In genomic region chr3:120173056-120173675, GRCh38 we compare ENCODE assay signal across 16 cellular contexts.
DNase-seq lines count a peak whose midpoint lies in the region; ATAC-seq and TF ChIP-seq lines count a peak whose summit lies in the region.
"Had no signal": no experiment of that assay in that cellular context is flagged by ENCODE, and none has a peak within 500 bp of the region (broad histone marks: within the 10 kb centered on the region; RNA-seq: fewer than 3 reads in every experiment).

No MANE protein-coding gene starts in this region.

- H2BK15ac ChIP-seq in H9 (ENCODE audit: low read depth, low read length): no peak overlapping the region

- no peak overlapping the region for H2BK5ac ChIP-seq in H9 (ENCODE audit: insufficient read length, low read length)

- no peaks in the 10 kb centered on the region for H3K79me1 ChIP-seq in H9 (ENCODE audit: insufficient read depth, low read depth, low read length, poor library complexity, severe bottlenecking)

- H3K36me3 ChIP-seq in GM23248 (ENCODE audit: low read depth): no peaks in the 10 kb centered on the region
- no peaks in the 10 kb centered on the region for H3K36me3 ChIP-seq in SK-N-SH (replicated peaks in 1 of 2; ENCODE audit: control insufficient read depth in 1 of 2, insufficient read depth in 2 of 2, low read length in 1 of 2)
- H3K36me3 ChIP-seq: HAP-1 had no signal

- no peak overlapping the region for H4K8ac ChIP-seq in H9 (replicated peaks; ENCODE audit: insufficient read length, low read depth, low read length)

- no peaks in the 10 kb centered on the region for H3K27me3 ChIP-seq in GM23248 (replicated peaks; ENCODE audit: insufficient read depth)
- H3K27me3 ChIP-seq in H9 (ENCODE audit: insufficient read depth, low read length): no peaks in the 10 kb centered on the region
- H3K27me3 ChIP-seq in SK-N-SH (ENCODE audit: insufficient read depth): no peaks in the 10 kb centered on the region

- H3K27ac Mint-ChIP-seq in H9: no peak overlapping the region
- H3K27ac Mint-ChIP-seq: B cell; CD4-positive, alpha-beta T cell had no signal

- H3K27ac ChIP-seq in GM23248: no peak overlapping the region
- no peak overlapping the region for H3K27ac ChIP-seq in H9 (ENCODE audit: insufficient read length, low read depth, low read length)
- no peak overlapping the region for H3K27ac ChIP-seq in SK-N-SH (ENCODE audit: low read depth in 2 of 2, low read length in 1 of 2)

- H3K9me3 Mint-ChIP-seq in H9: no peaks in the 10 kb centered on the region
- H3K9me3 Mint-ChIP-seq: CD4-positive, alpha-beta T cell had no signal

- POLR2A ChIA-PET in SK-N-SH (lab: Yijun Ruan, JAX): interaction anchor here (0.5 kb wide), 1 partner anchor 42 kb away, joined by 6 read pairs; no protein-coding TSS in a partner anchor

- peaks cover 52% of the 10 kb centered on the region for H3F3A ChIP-seq in GM23248 (ENCODE audit: insufficient read depth)
- H3F3A ChIP-seq in SK-N-SH (replicated peaks; ENCODE audit: insufficient read depth): peaks cover 13% of the 10 kb centered on the region

- H4K5ac ChIP-seq in H9 (ENCODE audit: insufficient read length, low read depth, low read length): no peak overlapping the region

- no peak overlapping the region for H2BK20ac ChIP-seq in H9 (ENCODE audit: low read depth, low read length, poor library complexity, severe bottlenecking)

- H3K4me1 ChIP-seq in GM23248 (ENCODE audit: insufficient read depth) (peaks cover 70% of the 10 kb centered on the region), H9 (ENCODE audit: insufficient read depth, low read length) (no peaks in the 10 kb centered on the region; the same call in 1 of the 2 replicates), SK-N-SH (ENCODE audit: control insufficient read depth in 1 of 2, insufficient read depth in 2 of 2, low read depth in 1 of 2, low read length in 1 of 2) (peaks cover 4 to 17% of the 10 kb centered on the region in 2 experiments; a peak in 3 of 4 replicates)
- H3K4me1 ChIP-seq: HAP-1 had no signal

- H3K9ac ChIP-seq in GM23248 (no peak overlapping the region), H9 (ENCODE audit: extremely low read depth, insufficient read length, low read length) (no peak overlapping the region), SK-N-SH (no peak overlapping the region)

- H3K9me3 ChIP-seq in GM23248 (ENCODE audit: low read depth) (no peaks in the 10 kb centered on the region), H9 (ENCODE audit: control insufficient read depth, low read depth, low read length) (no peaks in the 10 kb centered on the region), SK-N-SH (no peaks in the 10 kb centered on the region)
- H3K9me3 ChIP-seq: HAP-1 had no signal

- H3K56ac ChIP-seq in H9 (ENCODE audit: insufficient read length, low read depth, low read length): no peak overlapping the region

- H3K9me2 ChIP-seq in GM23248 (ENCODE audit: insufficient read depth): no peaks in the 10 kb centered on the region
- no peaks in the 10 kb centered on the region for H3K9me2 ChIP-seq in SK-N-SH

- H3K79me2 ChIP-seq in GM23248 (ENCODE audit: insufficient read depth) (no peaks in the 10 kb centered on the region), H9 (ENCODE audit: insufficient read depth, low read length) (no peaks in the 10 kb centered on the region), SK-N-SH (ENCODE audit: insufficient read depth) (no peaks in the 10 kb centered on the region)

- no peak for TF ChIP-seq RAD21 in SK-N-SH (IDR thresholded peaks at IDR 0.05; ENCODE audit: low read length)

- H3K4me3 Mint-ChIP-seq in H9: no peak overlapping the region
- H3K4me3 Mint-ChIP-seq: B cell; CD4-positive, alpha-beta T cell had no signal

- H3K4me3 ChIP-seq in AG10803 (ENCODE audit: low read length) (no peak overlapping the region), GM23248 (no peak overlapping the region), SK-N-SH (ENCODE audit: low read depth in 2 of 2, low read length in 1 of 2) (no peak overlapping the region)
- H3K4me3 ChIP-seq: HAP-1 had no signal

- H2AK5ac ChIP-seq in H9 (ENCODE audit: insufficient read length, low read length): no peak overlapping the region

- H3K18ac ChIP-seq in H9 (ENCODE audit: insufficient read length, low read depth, low read length): no peak overlapping the region

- ATAC-seq in HG03135 (IDR thresholded peaks at IDR 0.05; ENCODE audit: unreplicated experiment): no peak

- TF ChIP-seq CTCF in AG10803 (conservative IDR thresholded peaks at IDR 0.05; ENCODE audit: low read length) (no peak), H9 (conservative IDR thresholded peaks at IDR 0.05) (no peak), SK-N-SH (IDR thresholded peaks at IDR 0.05) (no peak)

- H3K23me2 ChIP-seq in H9 (ENCODE audit: insufficient read length, low read depth, low read length, poor library complexity, severe bottlenecking): no peaks in the 10 kb centered on the region

- H3K4me2 ChIP-seq in GM23248 (ENCODE audit: unreplicated experiment): no peak overlapping the region
- H3K4me2 ChIP-seq in H9 (ENCODE audit: insufficient read depth, insufficient read length, low read length): no peak overlapping the region
- no peak overlapping the region for H3K4me2 ChIP-seq in SK-N-SH

- peaks cover 14 to 17% of the 10 kb centered on the region in 2 experiments for H3K4me1 Mint-ChIP-seq in H9
- H3K4me1 Mint-ChIP-seq: B cell had no signal

- DNase-seq in AG10803 (ENCODE audit: low read depth) (peak; percentile 70), GM23248 (peak; percentile 26), RPMI7951 (ENCODE audit: low read depth) (peak; percentile 17), myocyte (ENCODE audit: low read depth) (peak; percentile 63), H9 (no peak), SK-N-SH (no peak)
- DNase-seq: CD4-positive, alpha-beta T cell; MV-4-11; NCI-H1436 treated with DMSO at 0.1 percent for 48 hours; NCI-H2171; NCI-H526 treated with DMSO at 0.1 percent for 48 hours; RPMI8226; T-helper 1 cell had no signal

- H2BK120ac ChIP-seq in H9 (ENCODE audit: low read depth, low read length, poor library complexity, severe bottlenecking): no peak overlapping the region

- in situ Hi-C loops in GM23248 (cut with MboI): no loop called here

- no peak overlapping the region for H3K23ac ChIP-seq in H9 (ENCODE audit: insufficient read length, low read depth, low read length)

- no peak overlapping the region for H3K4ac ChIP-seq in H9 (ENCODE audit: low read depth, low read length)

- WGBS in GM23248 (ENCODE audit: low coverage in 1 of 2, low lambda C conversion rate in 2 of 2, missing lambda C conversion rate in 2 of 2), 2 experiments: 79 to 80% methylated on average over 6 of the region's 6 CpGs
- WGBS in H9 (ENCODE audit: extremely low coverage, insufficient read length, low lambda C conversion rate): no CpG with 5 or more reads among the region's 6 CpGs
- WGBS in SK-N-SH (ENCODE audit: low lambda C conversion rate): 90% methylated on average over 6 of the region's 6 CpGs

- H3T11ph ChIP-seq in H9 (ENCODE audit: low read length): no peak overlapping the region

- no peaks in the 10 kb centered on the region for H3K27me3 Mint-ChIP-seq in H9 (ENCODE audit: low read depth)
- H3K27me3 Mint-ChIP-seq: B cell; CD4-positive, alpha-beta T cell had no signal

- H4K20me1 ChIP-seq in GM23248 (ENCODE audit: insufficient read depth) (no peaks in the 10 kb centered on the region), H9 (ENCODE audit: control insufficient read depth, insufficient read depth, insufficient read length) (no peaks in the 10 kb centered on the region), SK-N-SH (ENCODE audit: insufficient read depth) (no peaks in the 10 kb centered on the region)

- H2AFZ ChIP-seq in GM23248: no peak overlapping the region
- no peak overlapping the region for H2AFZ ChIP-seq in H9 (ENCODE audit: low read length)
- no peak overlapping the region for H2AFZ ChIP-seq in SK-N-SH (ENCODE audit: low read depth)

- no peaks in the 10 kb centered on the region for H3K36me3 Mint-ChIP-seq in H9 (ENCODE audit: insufficient read depth in 1 of 3, low read depth in 3 of 3)

- CTCF ChIA-PET in SK-N-SH (lab: Yijun Ruan, JAX): interaction anchor here (1.4 kb wide), 1 partner anchor 281 kb away, joined by 4 read pairs; no protein-coding TSS in a partner anchor

- no peak overlapping the region for H2BK12ac ChIP-seq in H9 (ENCODE audit: insufficient read length, low read depth, low read length)

- H3K14ac ChIP-seq in H9 (ENCODE audit: insufficient read depth, low read length): no peak overlapping the region

- no peak for TF ChIP-seq EP300 in SK-N-SH (IDR thresholded peaks at IDR 0.05; ENCODE audit: borderline replicate concordance in 1 of 2, low read depth in 1 of 2, low read length in 1 of 2)

- no peak overlapping the region for H4K91ac ChIP-seq in H9 (ENCODE audit: insufficient read length, low read depth, low read length)

TF ChIP-seq in SK-N-SH, 30 proteins besides CTCF, POLR2A, EP300 and RAD21 (continues in another document):
- no peak for TF ChIP-seq IRF3 (IDR thresholded peaks at IDR 0.05; ENCODE audit: low read depth, low read length)
- TF ChIP-seq FOXJ3 (CRISPR knock-in tag; IDR thresholded peaks at IDR 0.05): no peak
- TF ChIP-seq JUND (IDR thresholded peaks at IDR 0.05): no peak

Comparison
In these comparisons a context has a peak if more than half of its experiments do, and no peak if none do; other contexts are left out.
1. DNase-seq: peak in AG10803 (single experiment), GM23248 (single experiment), RPMI7951 (single experiment) and myocyte (single experiment); none in H9 (single experiment) and SK-N-SH (single experiment).